Comparison of ENCODE assay signal across 9 cellular contexts in genomic region chr19:49430678-49431329, GRCh38. TPM values are rescaled to one million over a fixed set of nuclear protein-coding genes. Genes with fewer than 3 reads are reported as not detected.
A peak's percentile ranks its signal among the peaks of the same experiment; 100 is the strongest.
DNase-seq lines count a peak whose midpoint lies in the region; ATAC-seq and TF ChIP-seq lines count a peak whose summit lies in the region.
"Had no signal": no experiment of that assay in that cellular context is flagged by ENCODE, and none has a peak within 500 bp of the region (broad histone marks: within the 10 kb centered on the region; RNA-seq: fewer than 3 reads in every experiment).

No MANE protein-coding gene starts in this region.

- CTCF ChIA-PET in BJ (lab: Yijun Ruan, JAX) = interaction anchor here (0.8 to 1.6 kb wide), 2 partner anchors 10 to 12 kb away, joined by 3 read pairs; no protein-coding TSS in a partner anchor

- H3K27ac ChIP-seq in foreskin keratinocyte = no peak overlapping the region

- TF ChIP-seq CTCF in BJ (IDR thresholded peaks at IDR 0.05; ENCODE audit: insufficient read depth, low read depth, low read length) (peak; percentile 18; the same call in 1 of the 2 replicates), GM12872 (IDR thresholded peaks at IDR 0.05; ENCODE audit: insufficient read depth, low read depth, low read length) (peak; percentile 66), foreskin keratinocyte (conservative IDR thresholded peaks at IDR 0.05) (peak; percentile 42)

- no peak for DNase-seq in BJ (ENCODE audit: low read depth)
- peak; percentile 26 for DNase-seq in RPMI8226
- DNase-seq in foreskin keratinocyte = no peak
- DNase-seq in hepatic stellate cell (ENCODE audit: low spot score) = no peak
- no peak for DNase-seq in NCI-H2171 treated with DMSO at 0.1 percent for 48 hours (lab: John Stamatoyannopoulos, UW)

- peak; percentile 6 for ATAC-seq in foreskin keratinocyte
- ATAC-seq in HG03342 (IDR thresholded peaks at IDR 0.05; ENCODE audit: unreplicated experiment) = no peak
- no peak for ATAC-seq in GM21367 (IDR thresholded peaks at IDR 0.05; ENCODE audit: unreplicated experiment)
- ATAC-seq: Right ventricle myocardium inferior had no signal

- POLR2A ChIA-PET in BJ (lab: Charles Lee) = no interaction called here

- no peak overlapping the region for H3K4me3 ChIP-seq in BJ (ENCODE audit: low read depth, low read length)

- H3K36me3 ChIP-seq in BJ (ENCODE audit: control insufficient read depth, insufficient read depth, low read length) = no peaks in the 10 kb centered on the region

- H3K4me1 ChIP-seq in foreskin keratinocyte = no peaks in the 10 kb centered on the region

- H3K27me3 ChIP-seq in BJ (ENCODE audit: control insufficient read depth, insufficient read depth, low read length) (peaks cover 66% of the 10 kb centered on the region), foreskin keratinocyte (peaks cover 96% of the 10 kb centered on the region)

RNA-seq across cellular contexts. Expression of gene GFY, which starts 5.6 kb away (rescaled TPM):
- polyA plus RNA-seq in BJ (2011; rRNA removed) (not detected in 2 replicates), foreskin keratinocyte (not detected in 2 replicates)
- not detected in 2 replicates for polyA minus RNA-seq in BJ (2011; rRNA and poly(A)+ RNA removed)
- not detected in 2 replicates for total RNA-seq in foreskin keratinocyte
- total RNA-seq: Right ventricle myocardium inferior had no signal

RNA-seq across cellular contexts. Expression of gene PTH2, which starts 7.6 kb away (rescaled TPM):
- polyA plus RNA-seq in BJ (2011; rRNA removed) = not detected in 2 replicates
- polyA minus RNA-seq in BJ (2011; rRNA and poly(A)+ RNA removed) = not detected in 2 replicates
- total RNA-seq in foreskin keratinocyte = not detected in 2 replicates
- polyA plus RNA-seq in foreskin keratinocyte = not detected in 2 replicates
- total RNA-seq: Right ventricle myocardium inferior had no signal

RNA-seq across cellular contexts. Expression of gene SLC17A7, which starts 10.5 kb away (rescaled TPM):
- polyA plus RNA-seq in BJ (2011; rRNA removed) (0.09 and 0.10 TPM in 2 replicates), foreskin keratinocyte (0.04 TPM in 1 of 2 replicates, not detected in the other)
- 0.14 and 0.15 TPM in 2 replicates for polyA minus RNA-seq in BJ (2011; rRNA and poly(A)+ RNA removed)
- not detected in 2 replicates for total RNA-seq in foreskin keratinocyte

RNA-seq across cellular contexts. Expression of gene PIH1D1, which starts 20.8 kb away (rescaled TPM):
- polyA plus RNA-seq in BJ (2011; rRNA removed) (69.5 and 75.8 TPM in 2 replicates), foreskin keratinocyte (86.7 and 92.5 TPM in 2 replicates)
- 29.5 and 44.3 TPM in 2 replicates for polyA minus RNA-seq in BJ (2011; rRNA and poly(A)+ RNA removed)
- total RNA-seq in foreskin keratinocyte = 83.6 and 92.8 TPM in 2 replicates

RNA-seq across cellular contexts. Expression of gene ALDH16A1, which starts 22.2 kb away (rescaled TPM):
- 5.9 and 15.0 TPM in 2 replicates for polyA plus RNA-seq in BJ (2011; rRNA removed)
- 8.0 and 8.3 TPM in 2 replicates for polyA minus RNA-seq in BJ (2011; rRNA and poly(A)+ RNA removed)
- 23.0 and 39.1 TPM in 2 replicates for total RNA-seq in foreskin keratinocyte
- 26.5 and 36.7 TPM in 2 replicates for polyA plus RNA-seq in foreskin keratinocyte
